ENCODE assay signal across 25 cellular contexts in the genomic region with DNA sequence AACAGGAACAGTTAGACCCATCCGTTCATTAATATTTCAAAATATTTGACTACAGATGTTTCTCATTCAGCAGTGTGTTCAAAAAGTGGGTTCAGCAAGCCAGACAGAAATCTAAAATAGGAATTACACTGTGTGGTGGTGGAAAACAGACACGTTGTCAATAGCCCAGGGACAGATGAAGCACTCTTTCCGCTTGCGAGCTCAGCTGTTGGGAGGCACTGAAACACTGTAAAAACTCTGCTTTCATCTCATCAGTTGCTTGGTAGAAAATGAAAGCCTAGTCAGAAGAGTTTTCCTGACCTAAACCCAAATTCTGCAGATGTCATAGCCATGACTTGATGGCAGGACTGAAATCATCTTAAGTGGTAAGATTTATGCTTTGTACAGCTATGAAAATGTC. TPM values are rescaled to one million over a fixed set of nuclear protein-coding genes. Genes with fewer than 3 reads are reported as not detected.
DNase-seq lines count a peak whose midpoint lies in the region; ATAC-seq, FAIRE-seq and TF ChIP-seq lines count a peak whose summit lies in the region.
"Had no signal": no experiment of that assay in that cellular context is flagged by ENCODE, and none has a peak within 500 bp of the region (broad histone marks: within the 10 kb centered on the region; RNA-seq: fewer than 3 reads in every experiment).

No MANE protein-coding gene starts in this region.

- H3K27me3 ChIP-seq in BJ (ENCODE audit: control insufficient read depth, insufficient read depth, low read length) (no peaks in the 10 kb centered on the region), astrocyte (ENCODE audit: insufficient read depth, low read length) (no peaks in the 10 kb centered on the region), osteoblast (ENCODE audit: insufficient read depth, low read length) (no peaks in the 10 kb centered on the region)
- H3K27me3 ChIP-seq: cardiac muscle cell, esophagus muscularis mucosa, right atrium auricular region, SJSA1 had no signal

- H3K79me2 ChIP-seq in astrocyte (ENCODE audit: insufficient read depth, low read length) (no peaks in the 10 kb centered on the region), osteoblast (ENCODE audit: insufficient read depth, low read length) (no peaks in the 10 kb centered on the region)

- FAIRE-seq in astrocyte (lab: Jason Lieb, UNC): no peak
- FAIRE-seq: HTR-8/SVneo had no signal

- no peak for ATAC-seq in GM19397 (IDR thresholded peaks at IDR 0.05; ENCODE audit: unreplicated experiment)
- ATAC-seq: activated CD4-positive, CD25-positive, alpha-beta regulatory T cell treated with anti-CD3 and anti-CD28 coated beads, Interleukin-2, amount 50 U/mL, for 24 hours; PC-3 had no signal

- no peak overlapping the region for H2AFZ ChIP-seq in astrocyte (ENCODE audit: low read depth, low read length)
- no peak overlapping the region for H2AFZ ChIP-seq in osteoblast (ENCODE audit: low read length)

- H3K9ac ChIP-seq in astrocyte (ENCODE audit: low read length): no peak overlapping the region

- H3K4me2 ChIP-seq in astrocyte (ENCODE audit: low read length): no peak overlapping the region
- no peak overlapping the region for H3K4me2 ChIP-seq in osteoblast (ENCODE audit: insufficient read depth, low read length)

- H3K4me1 Mint-ChIP-seq in T-helper 2 cell treated with Interferon-gamma antibody and Interleukin-4, amounts not matched to agents 5 μg/mL and 100 μg/mL, for 36 hours (ENCODE audit: low read depth): peaks cover 12% of the 10 kb centered on the region
- H3K4me1 Mint-ChIP-seq in astrocyte (ENCODE audit: low read depth, unreplicated experiment): peaks cover 27% of the 10 kb centered on the region
- H3K4me1 Mint-ChIP-seq: activated naive CD8-positive, alpha-beta T cell treated with anti-CD3 and anti-CD28 coated beads, Interleukin-2, amount 10 ng/mL, durations not matched to agents 7 days and 5 days; CD14-positive monocyte had no signal

- TF ChIP-seq CTCF in BJ (IDR thresholded peaks at IDR 0.05; ENCODE audit: insufficient read depth, low read depth, low read length) (no peak), astrocyte (IDR thresholded peaks at IDR 0.05; ENCODE audit: insufficient read depth, low read depth, low read length) (no peak), osteoblast (IDR thresholded peaks at IDR 0.05; ENCODE audit: extremely low read depth, low read depth, low read length) (no peak)

- H3K9me3 ChIP-seq in astrocyte (ENCODE audit: insufficient read depth, low read depth, low read length) (no peaks in the 10 kb centered on the region), osteoblast (ENCODE audit: low read depth, low read length) (no peaks in the 10 kb centered on the region)
- H3K9me3 ChIP-seq: esophagus muscularis mucosa, left ventricle myocardium inferior, right atrium auricular region, SJSA1 had no signal

- no peaks in the 10 kb centered on the region for H3K27me3 Mint-ChIP-seq in T-helper 2 cell treated with Interferon-gamma antibody and Interleukin-4, amounts not matched to agents 5 μg/mL and 100 μg/mL, for 36 hours (ENCODE audit: low read depth)
- H3K27me3 Mint-ChIP-seq in astrocyte (ENCODE audit: low read depth, unreplicated experiment): no peaks in the 10 kb centered on the region
- H3K27me3 Mint-ChIP-seq: activated naive CD8-positive, alpha-beta T cell treated with anti-CD3 and anti-CD28 coated beads, Interleukin-2, amount 10 ng/mL, durations not matched to agents 7 days and 5 days had no signal

- DNase-seq in T-helper 2 cell treated with Interferon-gamma antibody and Interleukin-4, amounts not matched to agents 5 μg/mL and 100 μg/mL, for 36 hours (ENCODE audit: low spot score): peak; percentile 25
- DNase-seq in T-helper 2 cell: no peak
- DNase-seq in BJ (ENCODE audit: low read depth): peak; percentile 31
- DNase-seq in astrocyte (ENCODE audit: low read depth): no peak
- no peak for DNase-seq in osteoblast (ENCODE audit: insufficient read length, low spot score, missing footprints)
- DNase-seq in NOMO-1 treated with DMSO at 0.1 percent for 48 hours (lab: John Stamatoyannopoulos, UW; ENCODE audit: unreplicated experiment): no peak
- DNase-seq in NCI-H128 (lab: John Stamatoyannopoulos, UW; ENCODE audit: unreplicated experiment): no peak
- DNase-seq: 8988T; activated naive CD8-positive, alpha-beta T cell treated with anti-CD3 and anti-CD28 coated beads, Interleukin-2, amount 10 ng/mL, durations not matched to agents 7 days and 5 days; DMS 273 treated with DMSO at 0.1 percent for 48 hours; glutamatergic neuron; left ventricle myocardium inferior; NCI-H1436; occipital lobe; PC-3; stimulated activated CD4-positive, alpha-beta T cell treated with anti-CD3 and anti-CD28 coated beads, Interleukin-2, amount 100 ng/mL, for 24 hours; T-helper 9 cell had no signal

- H3K27ac Mint-ChIP-seq in T-helper 2 cell treated with Interferon-gamma antibody and Interleukin-4, amounts not matched to agents 5 μg/mL and 100 μg/mL, for 36 hours: no peak overlapping the region
- H3K27ac Mint-ChIP-seq in astrocyte (ENCODE audit: unreplicated experiment): no peak overlapping the region
- H3K27ac Mint-ChIP-seq: activated naive CD8-positive, alpha-beta T cell treated with anti-CD3 and anti-CD28 coated beads, Interleukin-2, amount 10 ng/mL, durations not matched to agents 7 days and 5 days; CD14-positive monocyte had no signal

- no peaks in the 10 kb centered on the region for H4K20me1 ChIP-seq in astrocyte (ENCODE audit: insufficient read depth, low read length)
- H4K20me1 ChIP-seq in osteoblast (ENCODE audit: insufficient read depth, low read length): no peaks in the 10 kb centered on the region

- H3K36me3 ChIP-seq in BJ (ENCODE audit: control insufficient read depth, insufficient read depth, low read length): peaks cover 2% of the 10 kb centered on the region; the same call in 1 of the 2 replicates
- H3K36me3 ChIP-seq in astrocyte (ENCODE audit: insufficient read depth, low read length): no peaks in the 10 kb centered on the region
- H3K36me3 ChIP-seq in osteoblast (ENCODE audit: insufficient read depth, low read length): peaks cover 41% of the 10 kb centered on the region

- H3K27ac ChIP-seq in astrocyte (ENCODE audit: low read depth, low read length): peak overlapping the region; percentile 94
- peak overlapping the region; percentile 96 for H3K27ac ChIP-seq in osteoblast (ENCODE audit: low read depth, low read length)
- H3K27ac ChIP-seq: cardiac muscle cell, esophagus muscularis mucosa, left ventricle myocardium inferior, right atrium auricular region had no signal

- no peak overlapping the region for H3K4me3 Mint-ChIP-seq in T-helper 2 cell treated with Interferon-gamma antibody and Interleukin-4, amounts not matched to agents 5 μg/mL and 100 μg/mL, for 36 hours
- H3K4me3 Mint-ChIP-seq in astrocyte (ENCODE audit: unreplicated experiment): no peak overlapping the region
- H3K4me3 Mint-ChIP-seq: activated naive CD8-positive, alpha-beta T cell treated with anti-CD3 and anti-CD28 coated beads, Interleukin-2, amount 10 ng/mL, durations not matched to agents 7 days and 5 days; CD14-positive monocyte had no signal

- H3K4me3 ChIP-seq in BJ (ENCODE audit: low read depth, low read length): no peak overlapping the region
- no peak overlapping the region for H3K4me3 ChIP-seq in astrocyte (ENCODE audit: insufficient read depth, low read depth, low read length)
- no peak overlapping the region for H3K4me3 ChIP-seq in osteoblast (ENCODE audit: insufficient read depth, low read length)
- H3K4me3 ChIP-seq: cardiac muscle cell, esophagus muscularis mucosa, left ventricle myocardium inferior, right atrium auricular region, SJSA1 had no signal

- CTCF ChIA-PET in BJ (lab: Yijun Ruan, JAX): no interaction called here

- POLR2A ChIA-PET in BJ (lab: Charles Lee): no interaction called here

- H3K9me3 Mint-ChIP-seq in T-helper 2 cell treated with Interferon-gamma antibody and Interleukin-4, amounts not matched to agents 5 μg/mL and 100 μg/mL, for 36 hours: no peaks in the 10 kb centered on the region
- H3K9me3 Mint-ChIP-seq in astrocyte (ENCODE audit: unreplicated experiment): peaks cover 2% of the 10 kb centered on the region
- H3K9me3 Mint-ChIP-seq: activated naive CD8-positive, alpha-beta T cell treated with anti-CD3 and anti-CD28 coated beads, Interleukin-2, amount 10 ng/mL, durations not matched to agents 7 days and 5 days had no signal

- H3K4me1 ChIP-seq in astrocyte (ENCODE audit: insufficient read depth, low read length) (peaks cover 32% of the 10 kb centered on the region), osteoblast (ENCODE audit: insufficient read depth, low read length) (peaks cover 30% of the 10 kb centered on the region)
- H3K4me1 ChIP-seq: esophagus muscularis mucosa, left ventricle myocardium inferior, right atrium auricular region had no signal

- peaks cover 11% of the 10 kb centered on the region for H3K36me3 Mint-ChIP-seq in T-helper 2 cell treated with Interferon-gamma antibody and Interleukin-4, amounts not matched to agents 5 μg/mL and 100 μg/mL, for 36 hours (ENCODE audit: low read depth)
- peaks cover 12% of the 10 kb centered on the region for H3K36me3 Mint-ChIP-seq in astrocyte (ENCODE audit: low read depth, unreplicated experiment)
- H3K36me3 Mint-ChIP-seq: CD14-positive monocyte had no signal

RNA-seq across cellular contexts. Expression of gene LRP2BP, which starts 38.5 kb away (rescaled TPM):
- 0.13 and 0.15 TPM in 2 replicates for polyA plus RNA-seq in BJ (2011; rRNA removed)
- 0.09 and 0.10 TPM in 2 replicates for polyA minus RNA-seq in BJ (2011; rRNA and poly(A)+ RNA removed)
- total RNA-seq in astrocyte: 0.26 and 0.27 TPM in 2 replicates
- total RNA-seq in osteoblast: 1.4 and 1.5 TPM in 2 replicates

RNA-seq across cellular contexts. Expression of gene ANKRD37, which starts 39.4 kb away (rescaled TPM):
- 13.2 and 13.7 TPM in 2 replicates for polyA plus RNA-seq in BJ (2011; rRNA removed)
- polyA minus RNA-seq in BJ (2011; rRNA and poly(A)+ RNA removed): 1.7 and 6.9 TPM in 2 replicates
- total RNA-seq in astrocyte (6.1 and 7.9 TPM in 2 replicates), osteoblast (15.6 and 22.8 TPM in 2 replicates)

Comparison
In these comparisons a context has a peak if more than half of its experiments do, and no peak if none do; other contexts are left out.
1. DNase-seq: peak in T-helper 2 cell treated with Interferon-gamma antibody and Interleukin-4, amounts not matched to agents 5 μg/mL and 100 μg/mL, for 36 hours (single experiment) and BJ (single experiment); none in T-helper 2 cell (0 of 5), astrocyte (single experiment), osteoblast (single experiment), NOMO-1 treated with DMSO at 0.1 percent for 48 hours (single experiment) and NCI-H128 (single experiment).